8 cellular contexts compared by ENCODE assay signal in the genomic region with DNA sequence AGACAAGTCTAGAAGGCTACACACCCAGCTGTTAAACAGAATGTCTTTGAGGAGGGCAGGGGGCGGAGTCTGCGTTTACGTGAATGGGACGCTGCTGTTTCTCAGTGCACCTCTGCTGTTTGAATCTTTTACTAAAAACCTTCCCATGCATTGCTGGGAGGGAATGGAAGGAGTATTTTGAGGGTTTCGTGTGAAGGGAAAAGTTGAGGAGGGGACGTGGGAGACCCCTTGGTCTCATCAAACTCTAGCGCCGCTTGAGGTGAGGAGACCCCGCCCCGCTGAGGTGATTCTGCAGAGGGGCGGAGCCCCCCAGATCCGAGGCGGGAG. TPM values are rescaled to one million over a fixed set of nuclear protein-coding genes. Genes with fewer than 3 reads are reported as not detected.
DNase-seq lines count a peak whose midpoint lies in the region; ATAC-seq, FAIRE-seq and TF ChIP-seq lines count a peak whose summit lies in the region.

No MANE protein-coding gene starts in this region.

- RAD21 ChIA-PET in GM12878 (lab: Charles Lee; ENCODE audit: unreplicated experiment): interaction anchor here (1.0 to 1.9 kb wide), 2 partner anchors 41 to 106 kb away, joined by 4 to 9 read pairs; no protein-coding TSS in a partner anchor

- no TSS peak for BruUV-seq in GM12878 (replicated peaks; lab: Mats Ljungman, UMichigan)

- H2AFZ ChIP-seq in GM12878 (ENCODE audit: control insufficient read depth, low read depth, low read length): peak overlapping the region; percentile 98

- H3K9me3 ChIP-seq in GM12878 (replicated peaks; ENCODE audit: control insufficient read depth, insufficient read depth, low read length): no peaks in the 10 kb centered on the region
- H3K9me3 ChIP-seq in thoracic aorta: no peaks in the 10 kb centered on the region

- ATAC-seq in HG02938 (IDR thresholded peaks at IDR 0.05; ENCODE audit: unreplicated experiment): peak; percentile 71
- peak; percentile 83 for ATAC-seq in GM12878
- ATAC-seq in left colon: peak; percentile 62
- ATAC-seq in thoracic aorta (ENCODE audit: insufficient number of reproducible peaks, low FRiP score, low read depth): no peak

- H3K4me3 ChIP-seq in GM12878: peak overlapping the region; percentile 86
- H3K4me3 ChIP-seq in thoracic aorta: peak overlapping the region; percentile 93

- H3K9ac ChIP-seq in GM12878 (ENCODE audit: control insufficient read depth, insufficient read depth, low read length): peak overlapping the region; percentile 58; the same call in 1 of the 2 replicates

- peak overlapping the region; percentile 37; the same call in 1 of the 2 replicates for H3K27ac ChIP-seq in GM12878 (ENCODE audit: control insufficient read depth, insufficient read depth)
- peak overlapping the region; percentile 68 to 95 for H3K27ac ChIP-seq in thoracic aorta

- intact Hi-C loops in GM12878 (cut with micrococcal nuclease; ENCODE audit: unreplicated experiment) (loop anchor here (5.0 kb wide), 1 partner anchor 40 kb away; no protein-coding TSS in a partner anchor), left colon (cut with DNase I, micrococcal nuclease) (no loop called here)

- SMC1A ChIA-PET in GM12878 (lab: Charles Lee; ENCODE audit: uncharacterized antibody, unreplicated experiment): interaction anchor here (0.5 to 5.2 kb wide), 5 partner anchors 44 to 254 kb away, joined by 3 to 18 read pairs (median 4); no protein-coding TSS in a partner anchor

- H3K79me2 ChIP-seq in GM12878 (ENCODE audit: control insufficient read depth, insufficient read depth, low read length): peaks cover 6% of the 10 kb centered on the region

- H3K4me1 ChIP-seq in GM12878 (ENCODE audit: control insufficient read depth, insufficient read depth, low read length) (peaks cover 17% of the 10 kb centered on the region), thoracic aorta (ENCODE audit: control insufficient read depth in 1 of 2, low read depth in 2 of 2) (peaks cover 8 to 39% of the 10 kb centered on the region in 2 donors)

- H3K36me3 ChIP-seq in GM12878 (ENCODE audit: control insufficient read depth in 2 of 2, insufficient read depth in 2 of 2, low read length in 1 of 2): no peaks in the 10 kb centered on the region
- no peaks in the 10 kb centered on the region for H3K36me3 ChIP-seq in thoracic aorta

- TF ChIP-seq CTCF in GM12878 (IDR thresholded peaks at IDR 0.05 in 2 of 3, conservative IDR thresholded peaks at IDR 0.05 in 1 of 3; ENCODE audit: control insufficient read depth in 2 of 3, extremely low read depth in 1 of 3, insufficient read depth in 1 of 3, low read depth in 3 of 3, low read length in 3 of 3) (no peak), thoracic aorta (IDR thresholded peaks at IDR 0.05) (no peak)

- TF ChIP-seq EP300 in GM12878 (IDR thresholded peaks at IDR 0.05; ENCODE audit: borderline replicate concordance in 1 of 2, control insufficient read depth in 1 of 2, low read depth in 2 of 2, low read length in 2 of 2): no peak

- 1% methylated on average over 13 of the region's 13 CpGs for WGBS in GM12878 (ENCODE audit: insufficient coverage, insufficient replicate concordance, low lambda C conversion rate, missing lambda C conversion rate)

- TF ChIP-seq POLR2A in GM12878 (IDR thresholded peaks at IDR 0.05; ENCODE audit: low read depth, low read length): no peak

- peak; percentile 96 for FAIRE-seq in GM12878 (lab: Jason Lieb, UNC)

- no peaks in the 10 kb centered on the region for H4K20me1 ChIP-seq in GM12878 (ENCODE audit: control insufficient read depth, insufficient read depth)

- H3K27me3 ChIP-seq in GM12878 (replicated peaks in 1 of 2; ENCODE audit: control insufficient read depth in 2 of 2, insufficient read depth in 2 of 2, low read length in 1 of 2) (no peaks in the 10 kb centered on the region), thoracic aorta (replicated peaks; ENCODE audit: insufficient read depth) (no peaks in the 10 kb centered on the region)

- peak; percentile 81 for DNase-seq in stimulated activated CD4-positive, alpha-beta T cell treated with anti-CD3 and anti-CD28 coated beads, Interleukin-15, amount 100 ng/mL, for 24 hours
- DNase-seq in stimulated activated CD4-positive, alpha-beta T cell treated with anti-CD3 and anti-CD28 coated beads, Interleukin-12 subunit alpha, Interleukin-12 subunit beta, amount 100 ng/mL, for 4 hours: no peak
- DNase-seq in NCI-H774 (lab: John Stamatoyannopoulos, UW) (peak; percentile 73), GM12878 (ENCODE audit: low read depth, low spot score) (no peak), left colon (peak; percentile 84 to 92), thoracic aorta (ENCODE audit: low spot score) (peak; percentile 15), NK-92 (lab: John Stamatoyannopoulos, UW; ENCODE audit: unreplicated experiment) (no peak)

- in situ Hi-C loops in GM12878 (cut with MboI): no loop called here

- no peak for TF ChIP-seq RAD21 in GM12878 (IDR thresholded peaks at IDR 0.05; ENCODE audit: insufficient read depth, low read depth, low read length)

- H3K4me2 ChIP-seq in GM12878 (ENCODE audit: control insufficient read depth, insufficient read depth): peak overlapping the region; percentile 85

- CTCF ChIA-PET in GM12878 (lab: Yijun Ruan, JAX): interaction anchor here (1.1 to 3.2 kb wide), 2 partner anchors 61 to 84 kb away, joined by 3 to 9 read pairs; no protein-coding TSS in a partner anchor

- POLR2A ChIA-PET in GM12878 (lab: Charles Lee): interaction anchor here (1.2 to 1.5 kb wide), 2 partner anchors 86 to 502 kb away, joined by 3 read pairs; no protein-coding TSS in a partner anchor

TF ChIP-seq in GM12878, 131 proteins besides CTCF, POLR2A, EP300 and RAD21:
- no peak for TF ChIP-seq BCL3 (IDR thresholded peaks at IDR 0.05; ENCODE audit: borderline replicate concordance, insufficient read depth, low read depth, low read length, poor library complexity, severe bottlenecking)
- TF ChIP-seq IRF3 (IDR thresholded peaks at IDR 0.05): no peak
- no peak for TF ChIP-seq NR2C1 (IDR thresholded peaks at IDR 0.05)
TF ChIP-seq in GM12878: peak in this region for 0.

RNA-seq across cellular contexts. Expression of gene VCL, which starts 0.5 kb away (rescaled TPM):
- total RNA-seq in GM12878 (2013; cell fraction: nucleolus; rRNA removed): 9.7 and 9.8 TPM in 2 replicates
- total RNA-seq in GM12878 (2014; rRNA removed): 22.5 and 23.6 TPM in 2 replicates
- 22.8 and 24.4 TPM in 2 replicates for total RNA-seq in GM12878 (2014; rRNA removed; fragmentation: Illumina TruSeq; extraction: Trizol)
- 49.3 and 54.6 TPM in 2 replicates for total RNA-seq in GM12878 (2021)
- polyA plus RNA-seq in GM12878 (2011; ENCODE audit: low read depth): 5.7 TPM
- 10.7 and 13.8 TPM in 2 replicates for polyA plus RNA-seq in GM12878 (2011; rRNA removed)
- polyA plus RNA-seq in GM12878 (2011; cell fraction: cytosol; rRNA removed): 9.2 and 9.9 TPM in 2 replicates
- 21.7 and 22.7 TPM in 2 replicates for polyA plus RNA-seq in GM12878 (2011; cell fraction: nucleus; rRNA removed)
- 6.3 and 7.6 TPM in 2 replicates for polyA plus RNA-seq in GM12878 (2012)
- polyA plus RNA-seq in GM12878 (2014; fragmentation: Illumina TruSeq; extraction: Trizol): 28.8 and 29.0 TPM in 2 replicates
- 1 to 10 TPM; 6.7 to 9.2 TPM for polyA plus RNA-seq in GM12878 (2014; fragmentation: Nextera tagmentation; extraction: Ambion mirVana)
- polyA plus RNA-seq in GM12878 (2014; rRNA removed): 24.3 and 25.1 TPM in 2 replicates
- 10 to 100 TPM; 38.4 to 39.0 TPM for polyA plus RNA-seq in GM12878 (2016; fragmentation: Nextera tagmentation; extraction: Ambion mirVana)
- 12.9 and 16.5 TPM in 2 replicates for polyA minus RNA-seq in GM12878 (2011; rRNA and poly(A)+ RNA removed)
- polyA minus RNA-seq in GM12878 (2011; cell fraction: cytosol; rRNA and poly(A)+ RNA removed): 5.3 and 8.6 TPM in 2 replicates
- 12.9 and 17.8 TPM in 2 replicates for polyA minus RNA-seq in GM12878 (2011; cell fraction: nucleus; rRNA and poly(A)+ RNA removed)
- 100 to 1,000 TPM; 122 to 123 TPM for total RNA-seq in left colon
- total RNA-seq in thoracic aorta: 100 to 1,000 TPM; 346 to 348 TPM

Comparison
In these comparisons a context has a peak if more than half of its experiments do, and no peak if none do; other contexts are left out.
1. DNase-seq: peak in stimulated activated CD4-positive, alpha-beta T cell treated with anti-CD3 and anti-CD28 coated beads, Interleukin-15, amount 100 ng/mL, for 24 hours (single experiment), NCI-H774 (single experiment), left colon (2 of 2) and thoracic aorta (single experiment); none in stimulated activated CD4-positive, alpha-beta T cell treated with anti-CD3 and anti-CD28 coated beads, Interleukin-12 subunit alpha, Interleukin-12 subunit beta, amount 100 ng/mL, for 4 hours (single experiment), GM12878 (single experiment) and NK-92 (single experiment).